In genomic region chr1:234540404-234540762, GRCh38 we compare ENCODE assay signal across 20 cellular contexts.
DNase-seq lines count a peak whose midpoint lies in the region; ATAC-seq and TF ChIP-seq lines count a peak whose summit lies in the region.
"Had no signal": no experiment of that assay in that cellular context is flagged by ENCODE, and none has a peak within 500 bp of the region (broad histone marks: within the 10 kb centered on the region; RNA-seq: fewer than 3 reads in every experiment).

No MANE protein-coding gene starts in this region.

- CTCF ChIA-PET in RWPE1 (lab: Yijun Ruan, JAX): interaction anchor here (0.6 kb wide), 1 partner anchor 748 kb away, joined by 3 read pairs; no protein-coding TSS in a partner anchor

- TF ChIP-seq POLR2A in suprapubic skin (IDR thresholded peaks at IDR 0.05) (no peak), GM18505 (IDR thresholded peaks at IDR 0.05; ENCODE audit: borderline replicate concordance, extremely low read depth, insufficient read depth, insufficient read length) (no peak)

- H3K9me2 ChIP-seq in neural cell (ENCODE audit: insufficient read depth, low read length): no peaks in the 10 kb centered on the region

- H3K27ac ChIP-seq in RWPE1 (peak overlapping the region; percentile 99), dorsolateral prefrontal cortex (peak overlapping the region in 47 of 59 donors; percentile 1 to 99 (median 96)), neural cell (ENCODE audit: low read length) (peak overlapping the region; percentile 88), suprapubic skin (peak overlapping the region; percentile 97)

- H3K27me3 ChIP-seq in dorsolateral prefrontal cortex (no peaks in the 10 kb centered on the region), neural cell (ENCODE audit: insufficient read depth, low read depth, low read length) (no peaks in the 10 kb centered on the region), suprapubic skin (no peaks in the 10 kb centered on the region)
- H3K27me3 ChIP-seq: right lobe of liver had no signal

- no peak overlapping the region for H3K4me2 ChIP-seq in neural cell (ENCODE audit: low read length)

- POLR2A ChIA-PET in RWPE1 (lab: Yijun Ruan, JAX; ENCODE audit: low non-redundant PET): no interaction called here

- peaks cover 10% of the 10 kb centered on the region for H3F3A ChIP-seq in neural cell (ENCODE audit: insufficient read depth, low read length, poor library complexity, severe bottlenecking)

- H2AFZ ChIP-seq in neural cell (ENCODE audit: low read depth, low read length): no peak overlapping the region

- H3K4me3 ChIP-seq in dorsolateral prefrontal cortex (no peak overlapping the region), neural cell (ENCODE audit: low read length) (peak overlapping the region; percentile 20), suprapubic skin (no peak overlapping the region)
- H3K4me3 ChIP-seq: right lobe of liver had no signal

- WGBS in suprapubic skin: 65% methylated on average over 4 of the region's 5 CpGs

- no peak for ATAC-seq in GM18505 (IDR thresholded peaks at IDR 0.05; ENCODE audit: unreplicated experiment)
- ATAC-seq: esophagus mucosa, right lobe of liver, SK-N-SH treated with all-trans-retinoic acid at 6 μM for 48 hours had no signal

- TF ChIP-seq EP300 in neural cell (conservative IDR thresholded peaks at IDR 0.05; ENCODE audit: poor library complexity, severe bottlenecking) (no peak), suprapubic skin (IDR thresholded peaks at IDR 0.05) (no peak)

- no peak for TF ChIP-seq RAD21 in neural cell (conservative IDR thresholded peaks at IDR 0.05)

- H3K79me2 ChIP-seq in neural cell (replicated peaks; ENCODE audit: insufficient read depth, low read length): no peaks in the 10 kb centered on the region

- peak overlapping the region; percentile 55 for H3K9ac ChIP-seq in neural cell (ENCODE audit: low read length)

- H3K4me1 ChIP-seq in suprapubic skin: peaks cover 95% of the 10 kb centered on the region

- H3K36me3 ChIP-seq in neural cell (ENCODE audit: insufficient read depth, low read length): no peaks in the 10 kb centered on the region
- H3K36me3 ChIP-seq in suprapubic skin: no peaks in the 10 kb centered on the region
- H3K36me3 ChIP-seq: right lobe of liver had no signal

- DNase-seq in RWPE1 (ENCODE audit: low spot score) (no peak), dorsolateral prefrontal cortex (no peak), suprapubic skin (ENCODE audit: low spot score in 2 of 2) (peak in 1 of 2 donors; percentile 57), Kasumi-1 (lab: John Stamatoyannopoulos, UW) (no peak), kidney tubule cell (ENCODE audit: low spot score) (no peak)
- DNase-seq: activated CD4-positive, alpha-beta memory T cell treated with anti-CD3 and anti-CD28 coated beads for 36 hours; activated gamma-delta T cell treated with Interleukin-2 at 50 U/mL for 16 hours; activated T-cell treated with anti-CD3 and anti-CD28 coated beads for 4 hours; CD4-positive, alpha-beta T cell; central memory CD4-positive, alpha-beta T cell; DMS153; GF-D8; NCI-H1417; NCI-H446 treated with DMSO at 0.1 percent for 48 hours; occipital lobe had no signal

- no peaks in the 10 kb centered on the region for H4K20me1 ChIP-seq in neural cell (ENCODE audit: insufficient read depth)

- intact Hi-C loops in dorsolateral prefrontal cortex (cut with DNase I): no loop called here

- H3K9me3 ChIP-seq in neural cell (ENCODE audit: low read length) (no peaks in the 10 kb centered on the region), suprapubic skin (no peaks in the 10 kb centered on the region)
- H3K9me3 ChIP-seq: right lobe of liver had no signal

- TF ChIP-seq CTCF in RWPE1 (conservative IDR thresholded peaks at IDR 0.05; ENCODE audit: low read depth) (no peak), dorsolateral prefrontal cortex (IDR thresholded peaks at IDR 0.05 in 54 of 56, conservative IDR thresholded peaks at IDR 0.05 in 2 of 56; ENCODE audit: low read depth in 1 of 56, partially characterized antibody in 56 of 56) (no peak), neural cell (IDR thresholded peaks at IDR 0.05; ENCODE audit: poor library complexity, severe bottlenecking) (no peak), suprapubic skin (IDR thresholded peaks at IDR 0.05) (no peak)

TF ChIP-seq in neural cell, 6 proteins besides CTCF, POLR2A, EP300 and RAD21:
- TF ChIP-seq SMC3 (conservative IDR thresholded peaks at IDR 0.05; ENCODE audit: poor library complexity) (no peak), TAF1 (IDR thresholded peaks at IDR 0.05; ENCODE audit: low read depth) (no peak), MXI1 (conservative IDR thresholded peaks at IDR 0.05; ENCODE audit: poor library complexity, severe bottlenecking) (no peak), EZH2 (IDR thresholded peaks at IDR 0.05; ENCODE audit: borderline replicate concordance, insufficient read depth, low read length, poor library complexity, severe bottlenecking) (no peak), REST (IDR thresholded peaks at IDR 0.05; ENCODE audit: borderline replicate concordance) (no peak), POLR2AphosphoS5 (IDR thresholded peaks at IDR 0.05) (no peak)
